18 cellular contexts compared by ENCODE assay signal in genomic region chr1:26789953-26790352, GRCh38. TPM values are rescaled to one million over a fixed set of nuclear protein-coding genes. Genes with fewer than 3 reads are reported as not detected.
DNase-seq lines count a peak whose midpoint lies in the region; ATAC-seq, FAIRE-seq and TF ChIP-seq lines count a peak whose summit lies in the region.
"Had no signal": no experiment of that assay in that cellular context is flagged by ENCODE, and none has a peak within 500 bp of the region (broad histone marks: within the 10 kb centered on the region; RNA-seq: fewer than 3 reads in every experiment).

No MANE protein-coding gene starts in this region.

- RAD21 ChIA-PET in GM12878 (lab: Charles Lee; ENCODE audit: unreplicated experiment) = interaction anchor here (1.0 to 6.4 kb wide), 30 partner anchors 11 to 289 kb away, joined by 3 to 262 read pairs (median 12); partner anchors contain the start of genes GPN2 and ZDHHC18

- H3K9ac ChIP-seq in SU-DHL-6 (ENCODE audit: low read length) (0 out of 2 replicates have a peak overlapping the region, but pooled peaks have one; percentile 97), GM12878 (ENCODE audit: control insufficient read depth, insufficient read depth, low read length) (no peak overlapping the region)

- H3K4me1 ChIP-seq in GM12878 (ENCODE audit: control insufficient read depth, insufficient read depth, low read length) = peaks cover 38% of the 10 kb centered on the region

- TF ChIP-seq POLR2A in GM12878 (IDR thresholded peaks at IDR 0.05; ENCODE audit: low read depth, low read length) = no peak

- no peaks in the 10 kb centered on the region for H3K9me3 Mint-ChIP-seq in activated naive CD4-positive, alpha-beta T cell treated with anti-CD3 and anti-CD28 coated beads, Interleukin-2, amount 10 ng/mL, durations not matched to agents 7 days and 5 days
- H3K9me3 Mint-ChIP-seq in stimulated activated naive CD8-positive, alpha-beta T cell treated with anti-CD3 and anti-CD28 coated beads, Interleukin-15, Interleukin-2, amounts not matched to agents 100 ng/mL and 50 ng/mL, for 24 hours = no peaks in the 10 kb centered on the region
- H3K9me3 Mint-ChIP-seq: H9, WTC11 had no signal

- whole genome bisulfite sequencing in GM12878 (ENCODE audit: insufficient coverage, insufficient replicate concordance, low lambda C conversion rate, missing lambda C conversion rate) = 63% methylated on average over 4 of the region's 4 CpGs

- no peaks in the 10 kb centered on the region; the same call in 1 of the 2 replicates for H3K79me2 ChIP-seq in SU-DHL-6 (ENCODE audit: insufficient read depth, low read length)
- peaks cover 23% of the 10 kb centered on the region for H3K79me2 ChIP-seq in GM12878 (ENCODE audit: control insufficient read depth, insufficient read depth, low read length)

- H3K9me3 ChIP-seq in SU-DHL-6 (ENCODE audit: insufficient read depth, low read length) (no peaks in the 10 kb centered on the region), GM12878 (replicated peaks; ENCODE audit: control insufficient read depth, insufficient read depth, low read length) (no peaks in the 10 kb centered on the region)

- TF ChIP-seq CTCF in SU-DHL-6 (IDR thresholded peaks at IDR 0.05; ENCODE audit: insufficient read depth, low read length, poor library complexity, severe bottlenecking) = no peak
- TF ChIP-seq CTCF in GM12878 (IDR thresholded peaks at IDR 0.05 in 2 of 3, conservative IDR thresholded peaks at IDR 0.05 in 1 of 3; ENCODE audit: control insufficient read depth in 2 of 3, extremely low read depth in 1 of 3, insufficient read depth in 1 of 3, low read depth in 3 of 3, low read length in 3 of 3) = no peak

- H4K20me1 ChIP-seq in SU-DHL-6 (ENCODE audit: low read depth, low read length) (no peaks in the 10 kb centered on the region), GM12878 (ENCODE audit: control insufficient read depth, insufficient read depth) (no peaks in the 10 kb centered on the region)

- POLR2A ChIA-PET in GM12878 (lab: Charles Lee) = interaction anchor here (0.5 to 5.1 kb wide), 22 partner anchors 10 to 289 kb away, joined by 3 to 69 read pairs (median 6); partner anchors contain the start of gene ARID1A

- intact Hi-C loops in GM12878 (cut with micrococcal nuclease; ENCODE audit: unreplicated experiment) = loop anchor here (1.0 to 5.0 kb wide), 5 partner anchors 87 to 288 kb away; no protein-coding TSS in a partner anchor

- no peaks in the 10 kb centered on the region for H3K36me3 ChIP-seq in SU-DHL-6 (ENCODE audit: low read length)
- peaks cover 1 to 2% of the 10 kb centered on the region in 2 experiments; a peak in 3 of 4 replicates for H3K36me3 ChIP-seq in GM12878 (ENCODE audit: control insufficient read depth in 2 of 2, insufficient read depth in 2 of 2, low read length in 1 of 2)

- no peak for DNase-seq in activated naive CD4-positive, alpha-beta T cell treated with anti-CD3 and anti-CD28 coated beads, Interleukin-2, amount 10 ng/mL, durations not matched to agents 7 days and 5 days
- DNase-seq in activated naive CD4-positive, alpha-beta T cell treated with anti-CD3 and anti-CD28 coated beads, Interleukin-2, amount 50 U/mL, for 16 hours = no peak
- DNase-seq in GM12878 (ENCODE audit: low read depth, low spot score) = no peak
- DNase-seq in C1 segment of cervical spinal cord (lab: John Stamatoyannopoulos, UW) = no peak
- DNase-seq in COLO668 (lab: John Stamatoyannopoulos, UW; ENCODE audit: unreplicated experiment) = no peak
- DNase-seq: DMS79; dorsolateral prefrontal cortex; H9; left cardiac atrium; NCI-H1105; SHP77; stimulated activated CD4-positive, alpha-beta T cell treated with anti-CD3 and anti-CD28 coated beads, Interleukin-12 subunit alpha, Interleukin-12 subunit beta, amount 100 ng/mL, for 4 hours had no signal

- peaks cover 31% of the 10 kb centered on the region for H3K36me3 Mint-ChIP-seq in activated naive CD4-positive, alpha-beta T cell treated with anti-CD3 and anti-CD28 coated beads, Interleukin-2, amount 10 ng/mL, durations not matched to agents 7 days and 5 days
- peaks cover 31% of the 10 kb centered on the region for H3K36me3 Mint-ChIP-seq in stimulated activated naive CD8-positive, alpha-beta T cell treated with anti-CD3 and anti-CD28 coated beads, Interleukin-15, Interleukin-2, amounts not matched to agents 100 ng/mL and 50 ng/mL, for 24 hours (ENCODE audit: low read depth)

- no peak for TF ChIP-seq RAD21 in GM12878 (IDR thresholded peaks at IDR 0.05; ENCODE audit: insufficient read depth, low read depth, low read length)

- no peak for ATAC-seq in GM12878
- ATAC-seq in HG03460 (IDR thresholded peaks at IDR 0.05; ENCODE audit: unreplicated experiment) = no peak
- ATAC-seq: left cardiac atrium, WTC11 had no signal

- SMC1A ChIA-PET in GM12878 (lab: Charles Lee; ENCODE audit: uncharacterized antibody, unreplicated experiment) = interaction anchor here (0.9 to 9.3 kb wide), 25 partner anchors 10 to 252 kb away, joined by 3 to 268 read pairs (median 14); no protein-coding TSS in a partner anchor

- H2AFZ ChIP-seq in SU-DHL-6 (ENCODE audit: low read depth, low read length, severe bottlenecking) (no peak overlapping the region), GM12878 (ENCODE audit: control insufficient read depth, low read depth, low read length) (no peak overlapping the region)

- H3K27me3 ChIP-seq in SU-DHL-6 (ENCODE audit: low read length) = no peaks in the 10 kb centered on the region
- H3K27me3 ChIP-seq in GM12878 (replicated peaks in 1 of 2; ENCODE audit: control insufficient read depth in 2 of 2, insufficient read depth in 2 of 2, low read length in 1 of 2) = no peaks in the 10 kb centered on the region
- H3K27me3 ChIP-seq: dorsolateral prefrontal cortex had no signal

- peaks cover 4% of the 10 kb centered on the region for H3K27me3 Mint-ChIP-seq in activated naive CD4-positive, alpha-beta T cell treated with anti-CD3 and anti-CD28 coated beads, Interleukin-2, amount 10 ng/mL, durations not matched to agents 7 days and 5 days
- H3K27me3 Mint-ChIP-seq in stimulated activated naive CD8-positive, alpha-beta T cell treated with anti-CD3 and anti-CD28 coated beads, Interleukin-15, Interleukin-2, amounts not matched to agents 100 ng/mL and 50 ng/mL, for 24 hours = no peaks in the 10 kb centered on the region

- TF ChIP-seq EP300 in GM12878 (IDR thresholded peaks at IDR 0.05; ENCODE audit: borderline replicate concordance in 1 of 2, control insufficient read depth in 1 of 2, low read depth in 2 of 2, low read length in 2 of 2) = no peak

- CTCF ChIA-PET in activated naive CD4-positive, alpha-beta T cell treated with anti-CD3 and anti-CD28 coated beads, Interleukin-2, amount 10 ng/mL, durations not matched to agents 7 days and 5 days (lab: Charles Lee) = interaction anchor here (0.7 to 5.8 kb wide), 28 partner anchors 10 to 321 kb away, joined by 3 to 211 read pairs (median 6); no protein-coding TSS in a partner anchor
- CTCF ChIA-PET in GM12878 (lab: Yijun Ruan, JAX) = interaction anchor here (0.7 to 7.6 kb wide), 43 partner anchors 11 to 290 kb away, joined by 3 to 450 read pairs (median 10); no protein-coding TSS in a partner anchor

- peak overlapping the region; percentile 100 for H3K27ac Mint-ChIP-seq in activated naive CD4-positive, alpha-beta T cell treated with anti-CD3 and anti-CD28 coated beads, Interleukin-2, amount 10 ng/mL, durations not matched to agents 7 days and 5 days
- H3K27ac Mint-ChIP-seq in stimulated activated naive CD8-positive, alpha-beta T cell treated with anti-CD3 and anti-CD28 coated beads, Interleukin-15, Interleukin-2, amounts not matched to agents 100 ng/mL and 50 ng/mL, for 24 hours = peak overlapping the region; percentile 95
- H3K27ac Mint-ChIP-seq: H9, WTC11 had no signal

- in situ Hi-C loops in GM12878 (cut with MboI) = loop anchor here (5.0 kb wide), 1 partner anchor 183 kb away; no protein-coding TSS in a partner anchor

- H3K9me2 ChIP-seq in SU-DHL-6 (replicated peaks; ENCODE audit: insufficient read depth, low read length) = no peaks in the 10 kb centered on the region

- H3F3A ChIP-seq in SU-DHL-6 (ENCODE audit: insufficient read depth) = peaks cover 46% of the 10 kb centered on the region

- no TSS peak for BruUV-seq in GM12878 (replicated peaks; lab: Mats Ljungman, UMichigan)

- no peak for FAIRE-seq in GM12878 (lab: Jason Lieb, UNC)
- FAIRE-seq: frontal cortex, urothelium cell line had no signal

- H3K4me3 ChIP-seq in SU-DHL-6 (ENCODE audit: insufficient read depth, low read length, poor library complexity, severe bottlenecking) (no peak overlapping the region), GM12878 (0 out of 2 replicates have a peak overlapping the region, but pooled peaks have one; percentile 13)

- peaks cover 73% of the 10 kb centered on the region for H3K4me1 Mint-ChIP-seq in activated naive CD4-positive, alpha-beta T cell treated with anti-CD3 and anti-CD28 coated beads, Interleukin-2, amount 10 ng/mL, durations not matched to agents 7 days and 5 days
- peaks cover 71% of the 10 kb centered on the region for H3K4me1 Mint-ChIP-seq in stimulated activated naive CD8-positive, alpha-beta T cell treated with anti-CD3 and anti-CD28 coated beads, Interleukin-15, Interleukin-2, amounts not matched to agents 100 ng/mL and 50 ng/mL, for 24 hours (ENCODE audit: low read depth)

- H3K27ac ChIP-seq in SU-DHL-6 (ENCODE audit: low read depth, low read length) (no peak overlapping the region), GM12878 (ENCODE audit: control insufficient read depth, insufficient read depth) (peak overlapping the region; percentile 99)

- H3K4me3 Mint-ChIP-seq in activated naive CD4-positive, alpha-beta T cell treated with anti-CD3 and anti-CD28 coated beads, Interleukin-2, amount 10 ng/mL, durations not matched to agents 7 days and 5 days = peak overlapping the region; percentile 78
- H3K4me3 Mint-ChIP-seq in stimulated activated naive CD8-positive, alpha-beta T cell treated with anti-CD3 and anti-CD28 coated beads, Interleukin-15, Interleukin-2, amounts not matched to agents 100 ng/mL and 50 ng/mL, for 24 hours = peak overlapping the region; percentile 87

- H3K4me2 ChIP-seq in SU-DHL-6 (ENCODE audit: low read depth, low read length, poor library complexity, severe bottlenecking) (peak overlapping the region; percentile 89), GM12878 (ENCODE audit: control insufficient read depth, insufficient read depth) (peak overlapping the region; percentile 78)

RNA-seq across cellular contexts. Expression of gene PIGV, which starts 2.2 kb away (rescaled TPM):
- 25.1 and 27.4 TPM in 2 replicates for total RNA-seq in GM12878 (2013; cell fraction: nucleolus; rRNA removed)
- total RNA-seq in GM12878 (2014; rRNA removed) (13.5 and 15.4 TPM in 2 replicates), GM12878 (2014; rRNA removed; fragmentation: Illumina TruSeq; extraction: Trizol) (10.9 and 11.1 TPM in 2 replicates), GM12878 (2021) (10.4 and 10.7 TPM in 2 replicates)
- 8.8 TPM for polyA plus RNA-seq in GM12878 (2011; ENCODE audit: low read depth)
- polyA plus RNA-seq in GM12878 (2011; rRNA removed) (11.0 and 17.3 TPM in 2 replicates), GM12878 (2014; fragmentation: Illumina TruSeq; extraction: Trizol) (10.4 and 11.2 TPM in 2 replicates), GM12878 (2014; fragmentation: Nextera tagmentation; extraction: Ambion mirVana) (10 to 100 TPM in 1 of 2 experiments, 1 to 10 TPM in 1; 8.8 to 12.8 TPM), GM12878 (2014; rRNA removed) (8.0 and 9.8 TPM in 2 replicates), GM12878 (2016; fragmentation: Nextera tagmentation; extraction: Ambion mirVana) (10 to 100 TPM; 15.8 to 18.1 TPM)
- 18.7 and 19.3 TPM in 2 replicates for polyA plus RNA-seq in GM12878 (2011; cell fraction: cytosol; rRNA removed)
- 14.3 and 16.5 TPM in 2 replicates for polyA plus RNA-seq in GM12878 (2011; cell fraction: nucleus; rRNA removed)
- polyA plus RNA-seq in GM12878 (2012) = 12.6 and 14.0 TPM in 2 replicates
- polyA minus RNA-seq in GM12878 (2011; rRNA and poly(A)+ RNA removed) = 17.5 and 26.6 TPM in 2 replicates
- polyA minus RNA-seq in GM12878 (2011; cell fraction: cytosol; rRNA and poly(A)+ RNA removed) = 4.3 and 5.8 TPM in 2 replicates
- polyA minus RNA-seq in GM12878 (2011; cell fraction: nucleus; rRNA and poly(A)+ RNA removed) = 11.5 and 19.5 TPM in 2 replicates

RNA-seq across cellular contexts. Expression of gene ZDHHC18, which starts 36.5 kb away (rescaled TPM):
- total RNA-seq in GM12878 (2013; cell fraction: nucleolus; rRNA removed) = 51.2 and 54.8 TPM in 2 replicates
- total RNA-seq in GM12878 (2014; rRNA removed) (22.0 and 25.0 TPM in 2 replicates), GM12878 (2014; rRNA removed; fragmentation: Illumina TruSeq; extraction: Trizol) (17.3 and 17.6 TPM in 2 replicates), GM12878 (2021) (34.4 and 35.9 TPM in 2 replicates)
- polyA plus RNA-seq in GM12878 (2011; ENCODE audit: low read depth) = 7.9 TPM
- polyA plus RNA-seq in GM12878 (2011; rRNA removed) (41.8 and 81.2 TPM in 2 replicates), GM12878 (2014; fragmentation: Illumina TruSeq; extraction: Trizol) (31.7 and 39.1 TPM in 2 replicates), GM12878 (2014; fragmentation: Nextera tagmentation; extraction: Ambion mirVana) (1 to 10 TPM in 1 of 2 experiments, under 1 TPM in 1; 0.40 to 1.2 TPM), GM12878 (2014; rRNA removed) (40.7 and 42.7 TPM in 2 replicates), GM12878 (2016; fragmentation: Nextera tagmentation; extraction: Ambion mirVana) (1 to 10 TPM; 1.3 to 2.0 TPM)
- 113 and 114 TPM in 2 replicates for polyA plus RNA-seq in GM12878 (2011; cell fraction: cytosol; rRNA removed)
- polyA plus RNA-seq in GM12878 (2011; cell fraction: nucleus; rRNA removed) = 122 and 163 TPM in 2 replicates
- polyA plus RNA-seq in GM12878 (2012) = 30.3 and 34.7 TPM in 2 replicates
- polyA minus RNA-seq in GM12878 (2011; rRNA and poly(A)+ RNA removed) = 65.5 and 92.0 TPM in 2 replicates
- polyA minus RNA-seq in GM12878 (2011; cell fraction: cytosol; rRNA and poly(A)+ RNA removed) = 22.5 and 32.2 TPM in 2 replicates
- 14.6 and 18.0 TPM in 2 replicates for polyA minus RNA-seq in GM12878 (2011; cell fraction: nucleus; rRNA and poly(A)+ RNA removed)
